In genomic region chr1:35666916-35667315, GRCh38 we compare ENCODE assay signal across 37 cellular contexts.
"Had no signal": no experiment of that assay in that cellular context is flagged by ENCODE, and none has a peak within 500 bp of the region (broad histone marks: within the 10 kb centered on the region; RNA-seq: fewer than 3 reads in every experiment).

No MANE protein-coding gene starts in this region.

- H3K27ac ChIP-seq: adrenal gland, body of pancreas, esophagus muscularis mucosa, foreskin keratinocyte, gastrocnemius medialis, heart left ventricle had no signal

- H3K9me3 Mint-ChIP-seq: activated CD4-positive, alpha-beta memory T cell treated with anti-CD3 and anti-CD28 coated beads for 36 hours; activated CD4-positive, alpha-beta T cell treated with anti-CD3 and anti-CD28 coated beads, Interleukin-2, amount 10 ng/mL, durations not matched to agents 24 days and 14 days; activated naive CD4-positive, alpha-beta T cell treated with anti-CD3 and anti-CD28 coated beads for 36 hours; activated naive CD4-positive, alpha-beta T cell treated with anti-CD3 and anti-CD28 coated beads, Interleukin-2, amount 50 U/mL, for 24 hours; activated naive CD8-positive, alpha-beta T cell treated with anti-CD3 and anti-CD28 coated beads for 36 hours; activated naive CD8-positive, alpha-beta T cell treated with anti-CD3 and anti-CD28 coated beads, Interleukin-2, amount 50 U/mL, for 24 hours; activated T-helper 1 cell treated with anti-CD3 and anti-CD28 coated beads, Interleukin-12 subunit alpha, Interleukin-12 subunit beta, Interleukin-2, Interleukin-4 antibody, amounts not matched to agents 30 ng/mL and 10 ng/mL and 1 ng/mL, durations not matched to agents 14 hours and 24 hours and 36 hours; activated T-helper 2 cell treated with anti-CD3 and anti-CD28 coated beads, Interferon-gamma antibody, Interleukin-2, Interleukin-4, amounts not matched to agents 10 μg/mL and 5 μg/mL and 100 μg/mL, durations not matched to agents 14 hours and 24 hours and 36 hours; effector memory CD8-positive, alpha-beta T cell; T-helper 2 cell treated with Interferon-gamma antibody and Interleukin-4, amounts not matched to agents 5 μg/mL and 100 μg/mL, for 36 hours had no signal

- ATAC-seq: activated CD4-positive, alpha-beta T cell treated with anti-CD3 and anti-CD28 coated beads for 36 hours; activated CD8-positive, alpha-beta memory T cell treated with anti-CD3 and anti-CD28 coated beads, Interleukin-2, amount 10 ng/mL, durations not matched to agents 7 days and 5 days; activated CD8-positive, alpha-beta T cell treated with anti-CD3 and anti-CD28 coated beads, Interleukin-2, amount 10 ng/mL, durations not matched to agents 7 days and 5 days; activated naive CD8-positive, alpha-beta T cell treated with anti-CD3 and anti-CD28 coated beads, Interleukin-2, amount 50 U/mL, for 24 hours; body of pancreas; effector memory CD8-positive, alpha-beta T cell; foreskin keratinocyte; gastrocnemius medialis; heart left ventricle; T-helper 17 cell had no signal

- H3K27ac Mint-ChIP-seq: activated CD4-positive, alpha-beta memory T cell treated with anti-CD3 and anti-CD28 coated beads for 36 hours; activated CD4-positive, alpha-beta T cell treated with anti-CD3 and anti-CD28 coated beads for 36 hours; activated CD4-positive, alpha-beta T cell treated with anti-CD3 and anti-CD28 coated beads, Interleukin-2, amount 10 ng/mL, durations not matched to agents 24 days and 14 days; activated CD8-positive, alpha-beta memory T cell treated with anti-CD3 and anti-CD28 coated beads, Interleukin-2, amount 10 ng/mL, durations not matched to agents 7 days and 5 days; activated CD8-positive, alpha-beta T cell treated with anti-CD3 and anti-CD28 coated beads, Interleukin-2, amount 10 ng/mL, durations not matched to agents 7 days and 5 days; activated naive CD4-positive, alpha-beta T cell treated with anti-CD3 and anti-CD28 coated beads for 36 hours; activated naive CD4-positive, alpha-beta T cell treated with anti-CD3 and anti-CD28 coated beads, Interleukin-2, amount 50 U/mL, for 24 hours; activated naive CD8-positive, alpha-beta T cell treated with anti-CD3 and anti-CD28 coated beads for 36 hours; activated naive CD8-positive, alpha-beta T cell treated with anti-CD3 and anti-CD28 coated beads, Interleukin-2, amount 50 U/mL, for 24 hours; activated T-helper 1 cell treated with anti-CD3 and anti-CD28 coated beads, Interleukin-12 subunit alpha, Interleukin-12 subunit beta, Interleukin-2, Interleukin-4 antibody, amounts not matched to agents 30 ng/mL and 10 ng/mL and 1 ng/mL, durations not matched to agents 14 hours and 24 hours and 36 hours; activated T-helper 2 cell treated with anti-CD3 and anti-CD28 coated beads, Interferon-gamma antibody, Interleukin-2, Interleukin-4, amounts not matched to agents 10 μg/mL and 5 μg/mL and 100 μg/mL, durations not matched to agents 14 hours and 24 hours and 36 hours; effector memory CD8-positive, alpha-beta T cell; T-helper 17 cell; T-helper 2 cell treated with Interferon-gamma antibody and Interleukin-4, amounts not matched to agents 5 μg/mL and 100 μg/mL, for 36 hours had no signal

- H3K4me1 ChIP-seq: adrenal gland, body of pancreas, esophagus muscularis mucosa, foreskin keratinocyte, gastrocnemius medialis, heart left ventricle had no signal

- FAIRE-seq: colon had no signal

- H3K27me3 ChIP-seq: body of pancreas had no signal

- H3K36me3 ChIP-seq: adrenal gland, esophagus muscularis mucosa, gastrocnemius medialis, heart left ventricle, WERI-Rb-1 had no signal

- DNase-seq: activated CD4-positive, alpha-beta memory T cell treated with anti-CD3 and anti-CD28 coated beads for 36 hours; activated CD4-positive, alpha-beta T cell treated with anti-CD3 and anti-CD28 coated beads for 36 hours; activated CD4-positive, alpha-beta T cell treated with anti-CD3 and anti-CD28 coated beads, Interleukin-2, amount 10 ng/mL, durations not matched to agents 24 days and 14 days; activated CD4-positive, CD25-positive, alpha-beta regulatory T cell; activated CD4-positive, CD25-positive, alpha-beta regulatory T cell treated with anti-CD3 and anti-CD28 coated beads, Interleukin-2, amount 50 U/mL, for 72 hours; activated CD8-positive, alpha-beta memory T cell treated with anti-CD3 and anti-CD28 coated beads, Interleukin-2, amount 10 ng/mL, durations not matched to agents 7 days and 5 days; activated CD8-positive, alpha-beta memory T cell treated with anti-CD3 and anti-CD28 coated beads, Interleukin-2, amount 50 U/mL, for 4 hours; activated CD8-positive, alpha-beta T cell treated with anti-CD3 and anti-CD28 coated beads, Interleukin-2, amount 10 ng/mL, durations not matched to agents 7 days and 5 days; activated effector memory CD4-positive, alpha-beta T cell treated with anti-CD3 and anti-CD28 coated beads, Interleukin-2, amount 50 U/mL, for 16 hours; activated naive CD4-positive, alpha-beta T cell treated with anti-CD3 and anti-CD28 coated beads for 36 hours; activated naive CD8-positive, alpha-beta T cell treated with anti-CD3 and anti-CD28 coated beads for 36 hours; activated naive CD8-positive, alpha-beta T cell treated with anti-CD3 and anti-CD28 coated beads, Interleukin-2, amount 50 U/mL, for 24 hours; activated T-cell treated with anti-CD3 and anti-CD28 coated beads, Interleukin-2, amount 50 U/mL, for 1 hour; activated T-cell treated with anti-CD3 and anti-CD28 coated beads, Interleukin-2, amount 50 U/mL, for 48 hours; adrenal gland; amygdala; aorta; body of pancreas; caudate nucleus; cortex of kidney; dermis blood vessel endothelial cell; effector CD4-positive, alpha-beta T cell; effector memory CD8-positive, alpha-beta T cell; erythroblast; foreskin keratinocyte; gastrocnemius medialis; glutamatergic neuron; heart left ventricle; T-helper 17 cell; T1000; WERI-Rb-1 had no signal

- H3K4me3 Mint-ChIP-seq: activated CD4-positive, alpha-beta memory T cell treated with anti-CD3 and anti-CD28 coated beads for 36 hours; activated CD4-positive, alpha-beta T cell treated with anti-CD3 and anti-CD28 coated beads for 36 hours; activated CD4-positive, alpha-beta T cell treated with anti-CD3 and anti-CD28 coated beads, Interleukin-2, amount 10 ng/mL, durations not matched to agents 24 days and 14 days; activated CD8-positive, alpha-beta memory T cell treated with anti-CD3 and anti-CD28 coated beads, Interleukin-2, amount 10 ng/mL, durations not matched to agents 7 days and 5 days; activated CD8-positive, alpha-beta T cell treated with anti-CD3 and anti-CD28 coated beads, Interleukin-2, amount 10 ng/mL, durations not matched to agents 7 days and 5 days; activated naive CD4-positive, alpha-beta T cell treated with anti-CD3 and anti-CD28 coated beads for 36 hours; activated naive CD4-positive, alpha-beta T cell treated with anti-CD3 and anti-CD28 coated beads, Interleukin-2, amount 50 U/mL, for 24 hours; activated naive CD8-positive, alpha-beta T cell treated with anti-CD3 and anti-CD28 coated beads for 36 hours; activated naive CD8-positive, alpha-beta T cell treated with anti-CD3 and anti-CD28 coated beads, Interleukin-2, amount 50 U/mL, for 24 hours; activated T-helper 1 cell treated with anti-CD3 and anti-CD28 coated beads, Interleukin-12 subunit alpha, Interleukin-12 subunit beta, Interleukin-2, Interleukin-4 antibody, amounts not matched to agents 30 ng/mL and 10 ng/mL and 1 ng/mL, durations not matched to agents 14 hours and 24 hours and 36 hours; effector memory CD8-positive, alpha-beta T cell; T-helper 17 cell; T-helper 2 cell treated with Interferon-gamma antibody and Interleukin-4, amounts not matched to agents 5 μg/mL and 100 μg/mL, for 36 hours had no signal

- H3K4me3 ChIP-seq: adrenal gland, body of pancreas, esophagus muscularis mucosa, gastrocnemius medialis, heart left ventricle had no signal

- H3K4me1 Mint-ChIP-seq: activated CD4-positive, alpha-beta T cell treated with anti-CD3 and anti-CD28 coated beads for 36 hours; activated CD4-positive, alpha-beta T cell treated with anti-CD3 and anti-CD28 coated beads, Interleukin-2, amount 10 ng/mL, durations not matched to agents 24 days and 14 days; activated CD8-positive, alpha-beta memory T cell treated with anti-CD3 and anti-CD28 coated beads, Interleukin-2, amount 10 ng/mL, durations not matched to agents 7 days and 5 days; activated naive CD4-positive, alpha-beta T cell treated with anti-CD3 and anti-CD28 coated beads, Interleukin-2, amount 50 U/mL, for 24 hours; activated naive CD8-positive, alpha-beta T cell treated with anti-CD3 and anti-CD28 coated beads for 36 hours; activated naive CD8-positive, alpha-beta T cell treated with anti-CD3 and anti-CD28 coated beads, Interleukin-2, amount 50 U/mL, for 24 hours had no signal

- H3K9me3 ChIP-seq: adrenal gland, body of pancreas, esophagus muscularis mucosa, gastrocnemius medialis, heart left ventricle had no signal

- H3K36me3 Mint-ChIP-seq: activated CD4-positive, alpha-beta memory T cell treated with anti-CD3 and anti-CD28 coated beads for 36 hours; activated CD8-positive, alpha-beta memory T cell treated with anti-CD3 and anti-CD28 coated beads, Interleukin-2, amount 10 ng/mL, durations not matched to agents 7 days and 5 days; activated naive CD4-positive, alpha-beta T cell treated with anti-CD3 and anti-CD28 coated beads, Interleukin-2, amount 50 U/mL, for 24 hours; activated naive CD8-positive, alpha-beta T cell treated with anti-CD3 and anti-CD28 coated beads for 36 hours had no signal
